ENCODE assay signal across 29 cellular contexts in genomic region chrX:100870527-100870926, GRCh38. TPM values are rescaled to one million over a fixed set of nuclear protein-coding genes. Genes with fewer than 3 reads are reported as not detected.
"Had no signal": no experiment of that assay in that cellular context is flagged by ENCODE, and none has a peak within 500 bp of the region (broad histone marks: within the 10 kb centered on the region; RNA-seq: fewer than 3 reads in every experiment).

No MANE protein-coding gene starts in this region.

- H3K79me2 ChIP-seq: hepatocyte, parathyroid adenoma had no signal

- H2AFZ ChIP-seq: hepatocyte, parathyroid adenoma had no signal

- H3K4me2 ChIP-seq: hepatocyte had no signal

- ATAC-seq: activated naive CD4-positive, alpha-beta T cell treated with anti-CD3 and anti-CD28 coated beads, Interleukin-2, amount 50 U/mL, for 72 hours; activated T-cell treated with anti-CD3 and anti-CD28 coated beads, Interleukin-2, amount 50 U/mL, for 72 hours; gastroesophageal sphincter; left cardiac atrium; psoas muscle had no signal

- DNase-seq: activated CD4-positive, alpha-beta T cell treated with anti-CD3 and anti-CD28 coated beads for 4 hours; activated CD4-positive, alpha-beta T cell treated with anti-CD3 and anti-CD28 coated beads, Interleukin-2, amount 50 U/mL, for 4 hours; activated naive CD4-positive, alpha-beta T cell; activated T-cell treated with anti-CD3 and anti-CD28 coated beads for 4 hours; activated T-cell treated with anti-CD3 and anti-CD28 coated beads, Interleukin-2, amount 50 U/mL, for 72 hours; effector CD8-positive, alpha-beta T cell; left cardiac atrium; naive B cell; nucleus accumbens; psoas muscle; spleen; stimulated activated naive CD4-positive, alpha-beta T cell; T-helper 9 cell had no signal

- H3K27ac ChIP-seq: gastroesophageal sphincter, hepatocyte, parathyroid adenoma, psoas muscle, right atrium auricular region, tibial nerve, VCaP had no signal

- H3K9ac ChIP-seq: parathyroid adenoma had no signal

- FAIRE-seq: keratinocyte, TTC549 had no signal

- H3K36me3 ChIP-seq: gastroesophageal sphincter, right atrium auricular region, spleen, tibial nerve had no signal

- H3K4me1 ChIP-seq: gastroesophageal sphincter, parathyroid adenoma, psoas muscle, right atrium auricular region, spleen, tibial nerve had no signal

- H3K9me3 ChIP-seq: gastroesophageal sphincter, psoas muscle, right atrium auricular region, spleen, tibial nerve had no signal

- H3K27me3 ChIP-seq: gastroesophageal sphincter, hepatocyte, right atrium auricular region, spleen had no signal

- H3K4me3 ChIP-seq: gastroesophageal sphincter, hepatocyte, psoas muscle, right atrium auricular region, spleen, tibial nerve had no signal

RNA-seq across cellular contexts. Expression of gene NOX1, which starts 3.6 kb away (rescaled TPM):
- total RNA-seq: activated naive CD4-positive, alpha-beta T cell treated with anti-CD3 and anti-CD28 coated beads, Interleukin-2, amount 50 U/mL, for 72 hours; activated T-cell treated with anti-CD3 and anti-CD28 coated beads, Interleukin-2, amount 50 U/mL, for 72 hours; dermis microvascular lymphatic vessel endothelial cell; fibroblast of lung; left cardiac atrium; liver; mesothelial cell of epicardium; psoas muscle; spleen; temporal lobe; tibial nerve had no signal
- polyA plus RNA-seq: fibroblast of lung, keratinocyte, neural cell, psoas muscle had no signal

RNA-seq across cellular contexts. Expression of gene XKRX, which starts 58.2 kb away (rescaled TPM):
- total RNA-seq: dermis microvascular lymphatic vessel endothelial cell, fibroblast of villous mesenchyme, left cardiac atrium, temporal lobe had no signal
- polyA plus RNA-seq: liver, neural cell had no signal
